12 cellular contexts compared by ENCODE assay signal in the genomic region with DNA sequence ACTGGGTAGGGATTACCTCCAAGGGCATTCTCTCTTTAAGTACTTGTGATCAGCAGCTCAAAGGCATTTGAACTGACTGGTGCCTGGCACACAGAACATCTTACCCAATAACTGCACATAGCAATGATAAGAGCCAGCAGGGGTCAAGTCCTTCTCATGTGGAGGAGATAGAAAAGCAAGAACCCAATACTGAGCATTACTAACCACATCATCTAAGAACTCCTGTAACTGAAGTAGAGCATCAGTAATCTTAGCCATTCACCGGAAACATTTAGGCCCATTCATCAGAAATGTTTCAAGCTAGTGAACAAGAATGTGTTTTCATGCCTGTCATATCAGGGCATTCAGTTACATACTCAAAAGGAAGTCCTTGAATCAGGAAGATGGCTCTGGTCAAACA. TPM values are rescaled to one million over a fixed set of nuclear protein-coding genes. Genes with fewer than 3 reads are reported as not detected.
DNase-seq lines count a peak whose midpoint lies in the region; ATAC-seq and TF ChIP-seq lines count a peak whose summit lies in the region.
"Had no signal": no experiment of that assay in that cellular context is flagged by ENCODE, and none has a peak within 500 bp of the region (broad histone marks: within the 10 kb centered on the region; RNA-seq: fewer than 3 reads in every experiment).

No MANE protein-coding gene starts in this region.

- ATAC-seq in SK-N-SH treated with all-trans-retinoic acid at 6 μM for 48 hours (peak; percentile 32), omental fat pad (ENCODE audit: low FRiP score) (peak; percentile 33)
- ATAC-seq: left colon had no signal

- TF ChIP-seq CTCF in omental fat pad (IDR thresholded peaks at IDR 0.05) (no peak), RWPE1 (conservative IDR thresholded peaks at IDR 0.05; ENCODE audit: low read depth) (no peak)

- peak; percentile 11 for DNase-seq in Daoy (ENCODE audit: low read depth)
- peak; percentile 62 for DNase-seq in fibroblast of gingiva (ENCODE audit: low read depth)
- DNase-seq in omental fat pad (ENCODE audit: low spot score) = no peak
- no peak for DNase-seq in NAMALWA (ENCODE audit: low spot score)
- no peak for DNase-seq in stimulated activated CD4-positive, alpha-beta T cell treated with anti-CD3 and anti-CD28 coated beads, Interleukin-2, amount 100 ng/mL, for 48 hours
- DNase-seq in RWPE1 (ENCODE audit: low spot score) = no peak
- DNase-seq: activated CD4-positive, CD25-positive, alpha-beta regulatory T cell treated with anti-CD3 and anti-CD28 coated beads, Interleukin-2, amount 50 U/mL, for 72 hours; left colon; NCI-H1048; psoas muscle had no signal

- CTCF ChIA-PET in RWPE1 (lab: Yijun Ruan, JAX) = no interaction called here

- no peak overlapping the region for H3K27ac ChIP-seq in RWPE1
- H3K27ac ChIP-seq: breast epithelium, psoas muscle had no signal

- POLR2A ChIA-PET in RWPE1 (lab: Yijun Ruan, JAX; ENCODE audit: low non-redundant PET) = no interaction called here

TF ChIP-seq in SK-N-SH treated with all-trans-retinoic acid at 6 μM for 48 hours, 23 proteins besides CTCF, POLR2A, EP300 and RAD21:
- TF ChIP-seq, protein P1, sequence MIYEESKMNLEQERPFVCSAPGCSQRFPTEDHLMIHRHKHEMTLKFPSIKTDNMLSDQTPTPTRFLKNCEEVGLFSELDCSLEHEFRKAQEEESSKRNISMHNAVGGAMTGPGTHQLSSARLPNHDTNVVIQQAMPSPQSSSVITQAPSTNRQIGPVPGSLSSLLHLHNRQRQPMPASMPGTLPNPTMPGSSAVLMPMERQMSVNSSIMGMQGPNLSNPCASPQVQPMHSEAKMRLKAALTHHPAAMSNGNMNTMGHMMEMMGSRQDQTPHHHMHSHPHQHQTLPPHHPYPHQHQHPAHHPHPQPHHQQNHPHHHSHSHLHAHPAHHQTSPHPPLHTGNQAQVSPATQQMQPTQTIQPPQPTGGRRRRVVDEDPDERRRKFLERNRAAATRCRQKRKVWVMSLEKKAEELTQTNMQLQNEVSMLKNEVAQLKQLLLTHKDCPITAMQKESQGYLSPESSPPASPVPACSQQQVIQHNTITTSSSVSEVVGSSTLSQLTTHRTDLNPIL (CRISPR knock-in tag; IDR thresholded peaks at IDR 0.05; ENCODE audit: low read depth) = no peak
- TF ChIP-seq ZNF8 (CRISPR knock-in tag; IDR thresholded peaks at IDR 0.05) (no peak), ZC3H10 (CRISPR knock-in tag; IDR thresholded peaks at IDR 0.05) (no peak), TCF4 (CRISPR knock-in tag; IDR thresholded peaks at IDR 0.05; ENCODE audit: borderline replicate concordance) (no peak), ISL1 (CRISPR knock-in tag; IDR thresholded peaks at IDR 0.05) (no peak), GLIS3 (CRISPR knock-in tag; IDR thresholded peaks at IDR 0.05) (no peak), BACH2 (CRISPR knock-in tag; IDR thresholded peaks at IDR 0.05; ENCODE audit: borderline replicate concordance) (no peak), ESRRG (CRISPR knock-in tag; IDR thresholded peaks at IDR 0.05) (no peak), ARNTL (CRISPR knock-in tag; IDR thresholded peaks at IDR 0.05; ENCODE audit: borderline replicate concordance, low read depth) (no peak), ZFP30 (CRISPR knock-in tag; IDR thresholded peaks at IDR 0.05) (no peak)
- TF ChIP-seq, protein P2, sequence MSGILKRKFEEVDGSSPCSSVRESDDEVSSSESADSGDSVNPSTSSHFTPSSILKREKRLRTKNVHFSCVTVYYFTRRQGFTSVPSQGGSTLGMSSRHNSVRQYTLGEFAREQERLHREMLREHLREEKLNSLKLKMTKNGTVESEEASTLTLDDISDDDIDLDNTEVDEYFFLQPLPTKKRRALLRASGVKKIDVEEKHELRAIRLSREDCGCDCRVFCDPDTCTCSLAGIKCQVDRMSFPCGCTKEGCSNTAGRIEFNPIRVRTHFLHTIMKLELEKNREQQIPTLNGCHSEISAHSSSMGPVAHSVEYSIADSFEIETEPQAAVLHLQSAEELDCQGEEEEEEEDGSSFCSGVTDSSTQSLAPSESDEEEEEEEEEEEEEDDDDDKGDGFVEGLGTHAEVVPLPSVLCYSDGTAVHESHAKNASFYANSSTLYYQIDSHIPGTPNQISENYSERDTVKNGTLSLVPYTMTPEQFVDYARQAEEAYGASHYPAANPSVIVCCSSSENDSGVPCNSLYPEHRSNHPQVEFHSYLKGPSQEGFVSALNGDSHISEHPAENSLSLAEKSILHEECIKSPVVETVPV (CRISPR knock-in tag; IDR thresholded peaks at IDR 0.05) = no peak

RNA-seq across cellular contexts. Expression of a gene that starts 33.6 kb away (rescaled TPM):
- total RNA-seq in Daoy (2014; rRNA removed; shearing (Covaris generic)) = 15.1 and 31.0 TPM in 2 replicates
- 10 to 100 TPM; 17.3 to 29.3 (median 21.8) TPM for total RNA-seq in omental fat pad

RNA-seq across cellular contexts. Expression of a gene that starts 50.8 kb away (rescaled TPM):
- 68.5 and 77.3 TPM in 2 replicates for total RNA-seq in Daoy (2014; rRNA removed; shearing (Covaris generic))
- 100 to 1,000 TPM; 127 to 351 (median 161) TPM for total RNA-seq in omental fat pad

Comparison
In these comparisons a context has a peak if more than half of its experiments do, and no peak if none do; other contexts are left out.
1. DNase-seq: peak in Daoy (single experiment) and fibroblast of gingiva (single experiment); none in omental fat pad (single experiment), NAMALWA (single experiment), stimulated activated CD4-positive, alpha-beta T cell treated with anti-CD3 and anti-CD28 coated beads, Interleukin-2, amount 100 ng/mL, for 48 hours (0 of 2) and RWPE1 (single experiment).